28 cellular contexts compared by ENCODE assay signal in genomic region chr13:39102981-39103490, GRCh38.
A peak's percentile ranks its signal among the peaks of the same experiment; 100 is the strongest.
DNase-seq lines count a peak whose midpoint lies in the region; ATAC-seq and TF ChIP-seq lines count a peak whose summit lies in the region.
"Had no signal": no experiment of that assay in that cellular context is flagged by ENCODE, and none has a peak within 500 bp of the region (broad histone marks: within the 10 kb centered on the region; RNA-seq: fewer than 3 reads in every experiment).

No MANE protein-coding gene starts in this region.

- H4K20me1 ChIP-seq in GM23338 (replicated peaks; ENCODE audit: insufficient read depth) = no peaks in the 10 kb centered on the region

- no peak overlapping the region for H2BK120ac ChIP-seq in trophoblast cell (ENCODE audit: insufficient read depth, low read length, poor library complexity)

- H3K27ac ChIP-seq in GM23338 (ENCODE audit: low read depth) = no peak overlapping the region
- no peak overlapping the region for H3K27ac ChIP-seq in trophoblast cell (ENCODE audit: low read depth, low read length)
- H3K27ac ChIP-seq: gastrocnemius medialis, hepatocyte, neutrophil, PC-9, right lobe of liver, spleen, thyroid gland had no signal

- H2AK5ac ChIP-seq in trophoblast cell (ENCODE audit: low read length) = no peak overlapping the region

- no peak overlapping the region for H3K4me2 ChIP-seq in GM23338
- no peak overlapping the region for H3K4me2 ChIP-seq in trophoblast cell (ENCODE audit: low read length)
- H3K4me2 ChIP-seq: hepatocyte, PC-9 had no signal

- H3K4ac ChIP-seq in trophoblast cell (ENCODE audit: low read depth, low read length) = no peak overlapping the region

- no peaks in the 10 kb centered on the region for H3K9me3 Mint-ChIP-seq in GM23338
- H3K9me3 Mint-ChIP-seq in brain = peaks cover 0 to 8% (median 0%) of the 10 kb centered on the region in 5 experiments
- H3K9me3 Mint-ChIP-seq: activated T-cell treated with anti-CD3 and anti-CD28 coated beads, Interleukin-2, amount 50 U/mL, for 72 hours; CD8-positive, alpha-beta T cell; central memory CD8-positive, alpha-beta T cell; stimulated activated naive CD8-positive, alpha-beta T cell treated with anti-CD3 and anti-CD28 coated beads, Interleukin-15, Interleukin-2, amounts not matched to agents 100 ng/mL and 50 ng/mL, for 24 hours had no signal

- H3K4me1 ChIP-seq in GM23338 (ENCODE audit: insufficient read depth) (no peaks in the 10 kb centered on the region), trophoblast cell (ENCODE audit: control insufficient read depth in 1 of 2, insufficient read depth in 2 of 2, low read length in 2 of 2) (no peaks in the 10 kb centered on the region)
- H3K4me1 ChIP-seq: gastrocnemius medialis, right lobe of liver, spleen, thyroid gland had no signal

- no peak overlapping the region for H4K8ac ChIP-seq in trophoblast cell (ENCODE audit: low read depth, low read length)

- H3K4me3 ChIP-seq in GM23338 (no peak overlapping the region), trophoblast cell (ENCODE audit: low read depth, low read length) (no peak overlapping the region), MG63 (no peak overlapping the region)
- H3K4me3 ChIP-seq: gastrocnemius medialis, hepatocyte, PC-9, right lobe of liver, spleen, thyroid gland had no signal

- H4K12ac ChIP-seq in trophoblast cell (ENCODE audit: low read depth, low read length) = no peak overlapping the region

- no peak overlapping the region for H3K4me3 Mint-ChIP-seq in GM23338
- no peak overlapping the region for H3K4me3 Mint-ChIP-seq in brain
- H3K4me3 Mint-ChIP-seq: activated T-cell treated with anti-CD3 and anti-CD28 coated beads, Interleukin-2, amount 50 U/mL, for 72 hours; CD8-positive, alpha-beta T cell; central memory CD8-positive, alpha-beta T cell; stimulated activated naive CD8-positive, alpha-beta T cell treated with anti-CD3 and anti-CD28 coated beads, Interleukin-15, Interleukin-2, amounts not matched to agents 100 ng/mL and 50 ng/mL, for 24 hours; T-helper 17 cell had no signal

- TF ChIP-seq CTCF in GM23338 (conservative IDR thresholded peaks at IDR 0.05; ENCODE audit: low read depth in 2 of 2) (no peak), brain (conservative IDR thresholded peaks at IDR 0.05) (no peak)

- WGBS in trophoblast cell (ENCODE audit: extremely low coverage, insufficient coverage, insufficient read length) = no CpG with 5 or more reads among the region's 6 CpGs

- H3K79me2 ChIP-seq in GM23338 (replicated peaks; ENCODE audit: insufficient read depth) = no peaks in the 10 kb centered on the region
- H3K79me2 ChIP-seq in trophoblast cell (ENCODE audit: control insufficient read depth, insufficient read depth, low read length, poor library complexity) = no peaks in the 10 kb centered on the region
- H3K79me2 ChIP-seq: hepatocyte had no signal

- H3K9ac ChIP-seq in trophoblast cell (ENCODE audit: low read length) = no peak overlapping the region

- H2BK12ac ChIP-seq in trophoblast cell (ENCODE audit: low read length) = no peak overlapping the region

- no peak overlapping the region for H2BK5ac ChIP-seq in trophoblast cell (ENCODE audit: low read depth, low read length, poor library complexity)

- no peaks in the 10 kb centered on the region for H3K79me1 ChIP-seq in trophoblast cell (ENCODE audit: low read length)

- H2AFZ ChIP-seq in GM23338 (peak overlapping the region; percentile 90; the same call in 1 of the 2 replicates), trophoblast cell (ENCODE audit: insufficient read depth, low read length, poor library complexity) (no peak overlapping the region)
- H2AFZ ChIP-seq: hepatocyte, PC-9 had no signal

- H3K14ac ChIP-seq in trophoblast cell (ENCODE audit: low read length) = no peak overlapping the region

- DNase-seq in GM23338 (ENCODE audit: low spot score) (no peak), inferior parietal cortex (ENCODE audit: extremely low spot score) (peak; percentile 71), trophoblast cell (no peak), MG63 (no peak), NCI-H524 treated with DMSO at 0.1 percent for 48 hours (lab: John Stamatoyannopoulos, UW) (no peak)
- DNase-seq: activated CD4-positive, alpha-beta T cell treated with anti-CD3 and anti-CD28 coated beads, Interleukin-2, amount 50 U/mL, for 48 hours; activated T-cell treated with anti-CD3 and anti-CD28 coated beads, Interleukin-2, amount 50 U/mL, for 72 hours; AML-193; CD8-positive, alpha-beta T cell; gastrocnemius medialis; IMR-90; left colon; NCI-H510A treated with DMSO at 0.1 percent for 48 hours; PC-9; right lobe of liver; spleen; stimulated activated CD8-positive, alpha-beta memory T cell treated with anti-CD3 and anti-CD28 coated beads, Interleukin-4, amount 100 ng/mL, for 48 hours; T-helper 17 cell; thyroid gland had no signal

- H3K36me3 ChIP-seq in GM23338 (ENCODE audit: insufficient read depth) (no peaks in the 10 kb centered on the region), trophoblast cell (ENCODE audit: control insufficient read depth in 1 of 2, insufficient read depth in 2 of 2, low read length in 2 of 2) (no peaks in the 10 kb centered on the region), MG63 (no peaks in the 10 kb centered on the region)
- H3K36me3 ChIP-seq: gastrocnemius medialis, neutrophil, right lobe of liver, spleen, thyroid gland had no signal

- no peaks in the 10 kb centered on the region for H3K27me3 ChIP-seq in GM23338 (ENCODE audit: insufficient read depth)
- no peaks in the 10 kb centered on the region for H3K27me3 ChIP-seq in trophoblast cell (ENCODE audit: insufficient read depth, low read length)
- peaks cover 2% of the 10 kb centered on the region; the same call in 1 of the 2 replicates for H3K27me3 ChIP-seq in MG63
- H3K27me3 ChIP-seq: gastrocnemius medialis, neutrophil, right lobe of liver, thyroid gland had no signal

- peaks cover 1% of the 10 kb centered on the region for H3K27me3 Mint-ChIP-seq in GM23338 (ENCODE audit: insufficient read depth, low read depth, poor library complexity)
- H3K27me3 Mint-ChIP-seq in brain = no peaks in the 10 kb centered on the region

- H3K4me1 Mint-ChIP-seq in GM23338 (0 out of 3 replicates have a peak, but pooled peaks cover 2% of the 10 kb centered on the region), brain (peaks cover 75% of the 10 kb centered on the region)
- H3K4me1 Mint-ChIP-seq: central memory CD8-positive, alpha-beta T cell; T-helper 17 cell had no signal

- no peak overlapping the region for H3K27ac Mint-ChIP-seq in GM23338
- peak overlapping the region in 4 of 5 experiments; percentile 0 to 62 (median 26) for H3K27ac Mint-ChIP-seq in brain
- H3K27ac Mint-ChIP-seq: activated T-cell treated with anti-CD3 and anti-CD28 coated beads, Interleukin-2, amount 50 U/mL, for 72 hours; CD8-positive, alpha-beta T cell; stimulated activated naive CD8-positive, alpha-beta T cell treated with anti-CD3 and anti-CD28 coated beads, Interleukin-15, Interleukin-2, amounts not matched to agents 100 ng/mL and 50 ng/mL, for 24 hours; T-helper 17 cell had no signal

- ATAC-seq in GM23338 = no peak
- no peak for ATAC-seq in HG02588 (IDR thresholded peaks at IDR 0.05; ENCODE audit: unreplicated experiment)
- ATAC-seq in HG03108 (IDR thresholded peaks at IDR 0.05; ENCODE audit: unreplicated experiment) = no peak
- ATAC-seq: activated T-cell treated with anti-CD3 and anti-CD28 coated beads, Interleukin-2, amount 50 U/mL, for 72 hours; CD8-positive, alpha-beta T cell; gastrocnemius medialis; HCT116; left colon; right lobe of liver; Right ventricle myocardium inferior; T-helper 17 cell had no signal

- no peaks in the 10 kb centered on the region for H3F3A ChIP-seq in GM23338 (replicated peaks; ENCODE audit: low read depth)

- no peak overlapping the region for H3K18ac ChIP-seq in trophoblast cell (ENCODE audit: low read length)

- no peaks in the 10 kb centered on the region for H3K36me3 Mint-ChIP-seq in GM23338 (ENCODE audit: low read depth)
- no peaks in the 10 kb centered on the region for H3K36me3 Mint-ChIP-seq in brain
- H3K36me3 Mint-ChIP-seq: CD8-positive, alpha-beta T cell had no signal

- H3K23ac ChIP-seq in trophoblast cell (ENCODE audit: low read length) = peak overlapping the region; percentile 49

- H3K9me3 ChIP-seq in trophoblast cell (ENCODE audit: insufficient read depth, low read depth, low read length) = no peaks in the 10 kb centered on the region
- H3K9me3 ChIP-seq in MG63 = no peaks in the 10 kb centered on the region
- H3K9me3 ChIP-seq: gastrocnemius medialis, neutrophil, right lobe of liver, spleen, thyroid gland had no signal

- no peak overlapping the region for H4K91ac ChIP-seq in trophoblast cell (ENCODE audit: low read depth, low read length)

- no peaks in the 10 kb centered on the region for H3K9me2 ChIP-seq in GM23338 (ENCODE audit: insufficient read depth)

TF ChIP-seq in GM23338, 12 proteins besides CTCF, POLR2A, EP300 and RAD21:
- no peak for TF ChIP-seq STAT1 (IDR thresholded peaks at IDR 0.05; ENCODE audit: unreplicated experiment)
- no peak for TF ChIP-seq CREB1 (CRISPR knock-in tag; IDR thresholded peaks at IDR 0.05; ENCODE audit: low read depth)
- no peak for TF ChIP-seq EZH2 (IDR thresholded peaks at IDR 0.05; ENCODE audit: low read depth, unreplicated experiment)
TF ChIP-seq in GM23338: peak in this region for 0.
